ENCODE assay signal across 18 cellular contexts in the genomic region with DNA sequence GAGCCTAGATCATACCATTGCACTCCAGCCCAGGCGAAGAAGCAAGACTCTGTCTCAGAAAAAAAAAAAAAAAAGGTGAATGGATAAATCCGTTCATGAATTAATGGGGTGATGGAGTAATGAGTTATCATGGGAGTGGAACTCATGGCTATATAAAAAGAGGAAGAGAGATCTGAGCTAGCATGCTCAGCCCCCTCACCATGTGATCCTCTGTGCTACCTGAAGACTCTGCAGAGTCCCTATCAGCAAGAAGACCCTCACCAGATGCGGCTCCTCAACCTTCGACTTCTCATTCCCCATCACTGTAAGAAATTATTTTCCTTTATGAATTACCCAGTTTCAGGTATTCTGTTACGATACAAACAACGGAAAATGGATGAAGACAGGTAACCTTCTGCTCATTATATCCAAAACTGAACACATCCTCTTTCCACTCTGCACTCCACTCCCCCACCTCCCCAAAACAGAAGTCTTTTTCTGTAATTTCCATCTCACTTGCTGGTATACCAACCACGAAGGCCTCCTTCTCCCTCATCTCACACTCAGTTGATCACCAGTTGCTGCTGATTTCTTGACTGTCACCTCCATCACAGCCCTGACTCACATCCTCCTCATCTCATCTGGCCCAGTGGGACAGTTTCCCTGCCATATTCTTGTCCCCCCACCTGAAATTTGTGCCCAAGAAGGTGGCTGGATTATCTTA. TPM values are rescaled to one million over a fixed set of nuclear protein-coding genes. Genes with fewer than 3 reads are reported as not detected.
DNase-seq lines count a peak whose midpoint lies in the region; ATAC-seq and TF ChIP-seq lines count a peak whose summit lies in the region.
"Had no signal": no experiment of that assay in that cellular context is flagged by ENCODE, and none has a peak within 500 bp of the region (broad histone marks: within the 10 kb centered on the region; RNA-seq: fewer than 3 reads in every experiment).

No MANE protein-coding gene starts in this region.

- H3K9me3 Mint-ChIP-seq in natural killer cell treated with Interleukin-12 subunit alpha and Interleukin-12 subunit beta and Interleukin-15 and Interleukin-18, amount 100 ng/mL, for 72 hours: no peaks in the 10 kb centered on the region
- H3K9me3 Mint-ChIP-seq in natural killer cell: no peaks in the 10 kb centered on the region
- H3K9me3 Mint-ChIP-seq in activated naive CD8-positive, alpha-beta T cell treated with anti-CD3 and anti-CD28 coated beads for 36 hours: no peaks in the 10 kb centered on the region
- H3K9me3 Mint-ChIP-seq in stimulated activated naive B cell treated with anti-CD40 and anti-IgM and Interleukin-4, amounts not matched to agents 10 μg/mL and 1 μg/mL and 100 μg/mL, for 72 hours: no peaks in the 10 kb centered on the region
- H3K9me3 Mint-ChIP-seq: brain; dendritic cell treated with granulocyte-macrophage colony-stimulating factor and Interleukin-4, amounts not matched to agents 40 ng/mL and 50 ng/mL, for 4 days had no signal

- intact Hi-C loops in natural killer cell (cut with micrococcal nuclease): no loop called here

- in situ Hi-C loops in KBM-7 (cut with MboI; ENCODE audit: low pct_unique_long_range_greater_than_20kb, low sequenced_read_pairs): no loop called here

- peaks cover 16 to 19% of the 10 kb centered on the region in 2 donors for H3K4me1 Mint-ChIP-seq in natural killer cell treated with Interleukin-12 subunit alpha and Interleukin-12 subunit beta and Interleukin-15 and Interleukin-18, amount 100 ng/mL, for 72 hours (ENCODE audit: low read depth in 2 of 2)
- peaks cover 0 to 7% of the 10 kb centered on the region in 2 donors for H3K4me1 Mint-ChIP-seq in natural killer cell
- H3K4me1 Mint-ChIP-seq in activated naive CD8-positive, alpha-beta T cell treated with anti-CD3 and anti-CD28 coated beads for 36 hours: peaks cover 31% of the 10 kb centered on the region
- peaks cover 20 to 51% of the 10 kb centered on the region in 2 donors for H3K4me1 Mint-ChIP-seq in stimulated activated naive B cell treated with anti-CD40 and anti-IgM and Interleukin-4, amounts not matched to agents 10 μg/mL and 1 μg/mL and 100 μg/mL, for 72 hours
- H3K4me1 Mint-ChIP-seq: brain had no signal

- ATAC-seq in natural killer cell treated with Interleukin-12 subunit alpha and Interleukin-12 subunit beta and Interleukin-15 and Interleukin-18, amount 100 ng/mL, for 72 hours: peak; percentile 73 to 84
- ATAC-seq in natural killer cell: no peak
- ATAC-seq in stimulated activated naive B cell treated with anti-CD40 and anti-IgM and Interleukin-4, amounts not matched to agents 10 μg/mL and 1 μg/mL and 100 μg/mL, for 72 hours (replicated peaks): peak; percentile 94 to 96
- ATAC-seq in HG03045 (IDR thresholded peaks at IDR 0.05; ENCODE audit: unreplicated experiment): no peak
- no peak for ATAC-seq in HG03135 (IDR thresholded peaks at IDR 0.05; ENCODE audit: unreplicated experiment)
- ATAC-seq: gastroesophageal sphincter, left lung had no signal

- TF ChIP-seq CTCF in natural killer cell (IDR thresholded peaks at IDR 0.05): no peak

- H3K4me3 Mint-ChIP-seq in natural killer cell treated with Interleukin-12 subunit alpha and Interleukin-12 subunit beta and Interleukin-15 and Interleukin-18, amount 100 ng/mL, for 72 hours: peak overlapping the region; percentile 55
- H3K4me3 Mint-ChIP-seq in natural killer cell: no peak overlapping the region
- H3K4me3 Mint-ChIP-seq in activated naive CD8-positive, alpha-beta T cell treated with anti-CD3 and anti-CD28 coated beads for 36 hours: peak overlapping the region; percentile 7
- peak overlapping the region; percentile 4 to 37 for H3K4me3 Mint-ChIP-seq in stimulated activated naive B cell treated with anti-CD40 and anti-IgM and Interleukin-4, amounts not matched to agents 10 μg/mL and 1 μg/mL and 100 μg/mL, for 72 hours
- H3K4me3 Mint-ChIP-seq: brain; dendritic cell treated with granulocyte-macrophage colony-stimulating factor and Interleukin-4, amounts not matched to agents 40 ng/mL and 50 ng/mL, for 4 days had no signal

- no peaks in the 10 kb centered on the region for H3K27me3 Mint-ChIP-seq in natural killer cell treated with Interleukin-12 subunit alpha and Interleukin-12 subunit beta and Interleukin-15 and Interleukin-18, amount 100 ng/mL, for 72 hours
- H3K27me3 Mint-ChIP-seq in natural killer cell (ENCODE audit: low read depth in 2 of 2): no peaks in the 10 kb centered on the region
- H3K27me3 Mint-ChIP-seq in activated naive CD8-positive, alpha-beta T cell treated with anti-CD3 and anti-CD28 coated beads for 36 hours: no peaks in the 10 kb centered on the region
- no peaks in the 10 kb centered on the region for H3K27me3 Mint-ChIP-seq in stimulated activated naive B cell treated with anti-CD40 and anti-IgM and Interleukin-4, amounts not matched to agents 10 μg/mL and 1 μg/mL and 100 μg/mL, for 72 hours
- H3K27me3 Mint-ChIP-seq: dendritic cell treated with granulocyte-macrophage colony-stimulating factor and Interleukin-4, amounts not matched to agents 40 ng/mL and 50 ng/mL, for 4 days had no signal

- DNase-seq in natural killer cell treated with Interleukin-12 subunit alpha and Interleukin-12 subunit beta and Interleukin-15 and Interleukin-18, amount 100 ng/mL, for 72 hours (ENCODE audit: low spot score): no peak
- DNase-seq in natural killer cell (no peak), KBM-7 (peak; percentile 15), epidermal melanocyte (ENCODE audit: insufficient read length, low spot score) (no peak)
- DNase-seq in activated naive CD8-positive, alpha-beta T cell treated with anti-CD3 and anti-CD28 coated beads for 36 hours: no peak
- DNase-seq in stimulated activated naive B cell treated with anti-CD40 and anti-IgM and Interleukin-4, amounts not matched to agents 10 μg/mL and 1 μg/mL and 100 μg/mL, for 72 hours: peak; percentile 55
- DNase-seq: AML-193, KG1, left lung, NCI-H1092, NCI-H526 treated with DMSO at 0.1 percent for 48 hours, trophoblast cell had no signal

- no peaks in the 10 kb centered on the region for H3K36me3 Mint-ChIP-seq in natural killer cell treated with Interleukin-12 subunit alpha and Interleukin-12 subunit beta and Interleukin-15 and Interleukin-18, amount 100 ng/mL, for 72 hours
- H3K36me3 Mint-ChIP-seq in natural killer cell: no peaks in the 10 kb centered on the region
- peaks cover 12% of the 10 kb centered on the region for H3K36me3 Mint-ChIP-seq in activated naive CD8-positive, alpha-beta T cell treated with anti-CD3 and anti-CD28 coated beads for 36 hours
- H3K36me3 Mint-ChIP-seq in stimulated activated naive B cell treated with anti-CD40 and anti-IgM and Interleukin-4, amounts not matched to agents 10 μg/mL and 1 μg/mL and 100 μg/mL, for 72 hours: peaks cover 17 to 35% of the 10 kb centered on the region in 2 donors

- peak overlapping the region; percentile 40 to 47 for H3K27ac Mint-ChIP-seq in natural killer cell treated with Interleukin-12 subunit alpha and Interleukin-12 subunit beta and Interleukin-15 and Interleukin-18, amount 100 ng/mL, for 72 hours
- no peak overlapping the region for H3K27ac Mint-ChIP-seq in natural killer cell
- H3K27ac Mint-ChIP-seq in activated naive CD8-positive, alpha-beta T cell treated with anti-CD3 and anti-CD28 coated beads for 36 hours: peak overlapping the region; percentile 80
- peak overlapping the region; percentile 91 for H3K27ac Mint-ChIP-seq in stimulated activated naive B cell treated with anti-CD40 and anti-IgM and Interleukin-4, amounts not matched to agents 10 μg/mL and 1 μg/mL and 100 μg/mL, for 72 hours
- H3K27ac Mint-ChIP-seq: brain; dendritic cell treated with granulocyte-macrophage colony-stimulating factor and Interleukin-4, amounts not matched to agents 40 ng/mL and 50 ng/mL, for 4 days had no signal

RNA-seq across cellular contexts. Expression of a gene that starts 8.8 kb away (rescaled TPM):
- 10 to 100 TPM; 69.3 to 79.8 TPM for total RNA-seq in natural killer cell treated with Interleukin-12 subunit alpha and Interleukin-12 subunit beta and Interleukin-15 and Interleukin-18, amount 100 ng/mL, for 72 hours
- total RNA-seq in natural killer cell: 10 to 100 TPM; 77.0 to 81.9 (median 79.0) TPM
- total RNA-seq in activated naive CD8-positive, alpha-beta T cell treated with anti-CD3 and anti-CD28 coated beads for 36 hours: 10 to 100 TPM; 54.2 to 57.7 TPM

RNA-seq across cellular contexts. Expression of a gene that starts 10.2 kb away (rescaled TPM):
- total RNA-seq in natural killer cell treated with Interleukin-12 subunit alpha and Interleukin-12 subunit beta and Interleukin-15 and Interleukin-18, amount 100 ng/mL, for 72 hours: 10 to 100 TPM; 60.8 to 68.5 TPM
- 10 to 100 TPM; 64.4 to 72.4 (median 64.8) TPM for total RNA-seq in natural killer cell
- total RNA-seq in activated naive CD8-positive, alpha-beta T cell treated with anti-CD3 and anti-CD28 coated beads for 36 hours: 10 to 100 TPM; 44.1 to 50.2 TPM

RNA-seq across cellular contexts. Expression of a gene that starts 17.1 kb away (rescaled TPM):
- total RNA-seq in natural killer cell treated with Interleukin-12 subunit alpha and Interleukin-12 subunit beta and Interleukin-15 and Interleukin-18, amount 100 ng/mL, for 72 hours: 1 to 10 TPM; 2.4 to 3.3 TPM
- 1 to 10 TPM in 1 of 3 donors, under 1 TPM in 2; 0.48 to 1.1 (median 0.89) TPM for total RNA-seq in natural killer cell
- 1 to 10 TPM in 1 of 2 experiments, under 1 TPM in 1; 0.92 to 1.1 TPM for total RNA-seq in activated naive CD8-positive, alpha-beta T cell treated with anti-CD3 and anti-CD28 coated beads for 36 hours
- total RNA-seq: G401 had no signal

RNA-seq across cellular contexts. Expression of a gene that starts 19.7 kb away (rescaled TPM):
- total RNA-seq in natural killer cell treated with Interleukin-12 subunit alpha and Interleukin-12 subunit beta and Interleukin-15 and Interleukin-18, amount 100 ng/mL, for 72 hours: 10 to 100 TPM; 40.4 to 51.8 TPM
- 10 to 100 TPM; 67.6 to 84.0 (median 83.4) TPM for total RNA-seq in natural killer cell
- 10 to 100 TPM; 22.8 to 27.2 TPM for total RNA-seq in activated naive CD8-positive, alpha-beta T cell treated with anti-CD3 and anti-CD28 coated beads for 36 hours

RNA-seq across cellular contexts. Expression of a gene that starts 26.3 kb away (rescaled TPM):
- total RNA-seq in natural killer cell treated with Interleukin-12 subunit alpha and Interleukin-12 subunit beta and Interleukin-15 and Interleukin-18, amount 100 ng/mL, for 72 hours: 10 to 100 TPM; 17.9 to 18.8 TPM
- total RNA-seq in natural killer cell: 10 to 100 TPM in 2 of 3 donors, 1 to 10 TPM in 1; 9.9 to 12.7 (median 11.0) TPM
- 10 to 100 TPM; 19.8 to 21.1 TPM for total RNA-seq in activated naive CD8-positive, alpha-beta T cell treated with anti-CD3 and anti-CD28 coated beads for 36 hours

Comparison
In these comparisons a context has a peak if more than half of its experiments do, and no peak if none do; other contexts are left out.
1. ATAC-seq: peak in natural killer cell treated with Interleukin-12 subunit alpha and Interleukin-12 subunit beta and Interleukin-15 and Interleukin-18, amount 100 ng/mL, for 72 hours (2 of 2) and stimulated activated naive B cell treated with anti-CD40 and anti-IgM and Interleukin-4, amounts not matched to agents 10 μg/mL and 1 μg/mL and 100 μg/mL, for 72 hours (2 of 2); none in natural killer cell (0 of 3), HG03045 (single experiment) and HG03135 (single experiment).
2. H3K27ac Mint-ChIP-seq: peak in natural killer cell treated with Interleukin-12 subunit alpha and Interleukin-12 subunit beta and Interleukin-15 and Interleukin-18, amount 100 ng/mL, for 72 hours (2 of 2), activated naive CD8-positive, alpha-beta T cell treated with anti-CD3 and anti-CD28 coated beads for 36 hours (single experiment) and stimulated activated naive B cell treated with anti-CD40 and anti-IgM and Interleukin-4, amounts not matched to agents 10 μg/mL and 1 μg/mL and 100 μg/mL, for 72 hours (single experiment); none in natural killer cell (0 of 2).
3. DNase-seq: peak in KBM-7 (single experiment) and stimulated activated naive B cell treated with anti-CD40 and anti-IgM and Interleukin-4, amounts not matched to agents 10 μg/mL and 1 μg/mL and 100 μg/mL, for 72 hours (single experiment); none in natural killer cell treated with Interleukin-12 subunit alpha and Interleukin-12 subunit beta and Interleukin-15 and Interleukin-18, amount 100 ng/mL, for 72 hours (single experiment), natural killer cell (single experiment), activated naive CD8-positive, alpha-beta T cell treated with anti-CD3 and anti-CD28 coated beads for 36 hours (single experiment) and epidermal melanocyte (single experiment).